ENCODE assay signal across 9 cellular contexts in genomic region chr6:138631566-138631965, GRCh38.
"Had no signal": no experiment of that assay in that cellular context is flagged by ENCODE, and none has a peak within 500 bp of the region (broad histone marks: within the 10 kb centered on the region; RNA-seq: fewer than 3 reads in every experiment).

No MANE protein-coding gene starts in this region.

- H3K36me3 Mint-ChIP-seq: IgD-negative memory B cell had no signal

- H3K27ac ChIP-seq: HL-60, KMS-11 had no signal

- H3K4me3 Mint-ChIP-seq: IgD-negative memory B cell had no signal

- H3K4me1 Mint-ChIP-seq: IgD-negative memory B cell had no signal

- H3K9ac ChIP-seq: KMS-11 had no signal

- FAIRE-seq: HepG2, HTR-8/SVneo, K562 had no signal

- ATAC-seq: K562 had no signal

- DNase-seq: IMR-90, KBM-7, KG1 had no signal

- H3K4me3 ChIP-seq: K562 had no signal

- H3K27ac Mint-ChIP-seq: IgD-negative memory B cell had no signal

- H3K4me2 ChIP-seq: KMS-11 had no signal
